ENCODE assay signal across 8 cellular contexts in the genomic region with DNA sequence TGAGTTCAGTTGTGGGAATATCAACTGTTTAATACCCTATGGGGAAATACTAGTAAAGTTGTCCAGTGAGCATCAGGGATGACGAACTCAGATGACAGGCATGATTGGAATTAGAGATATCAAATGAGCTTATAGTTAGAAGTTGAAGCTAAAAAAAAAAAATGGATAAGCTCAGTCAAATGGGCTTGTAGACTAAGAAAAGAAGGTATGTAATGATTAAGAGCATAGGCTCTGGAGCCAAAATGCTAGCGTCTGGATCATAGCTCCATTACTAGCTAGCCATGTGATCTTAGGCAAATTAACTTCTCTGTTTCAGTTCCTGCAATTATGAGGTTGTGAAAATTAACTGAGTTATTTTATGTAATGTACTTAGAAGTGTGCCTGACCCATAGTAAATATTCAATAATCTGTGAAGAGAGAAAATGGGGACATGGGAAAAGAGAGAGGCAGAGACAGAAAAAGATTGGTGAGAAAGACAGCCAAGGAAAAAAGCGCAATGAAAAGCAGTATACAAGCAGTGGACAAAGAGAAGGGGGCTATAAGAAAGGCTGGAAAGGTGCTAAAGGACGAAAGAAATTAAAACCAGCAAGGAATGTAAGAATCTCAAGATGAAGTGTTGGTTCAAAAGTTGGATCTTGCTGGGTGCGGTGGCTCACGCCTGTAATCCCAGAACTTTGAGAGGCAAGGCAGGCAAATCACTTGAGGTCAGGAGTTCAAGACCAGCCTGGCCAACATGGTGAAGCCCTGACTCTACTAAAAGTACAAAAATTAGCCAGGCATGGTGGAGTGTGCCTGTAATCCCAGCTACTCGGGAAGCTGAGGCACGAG.
DNase-seq lines count a peak whose midpoint lies in the region; ATAC-seq, FAIRE-seq and TF ChIP-seq lines count a peak whose summit lies in the region.

No MANE protein-coding gene starts in this region.

- 74% methylated on average over 8 of the region's 8 CpGs for WGBS in mammary epithelial cell (ENCODE audit: low coverage, missing lambda C conversion rate)
- 74 to 85% methylated on average over 5 to 8 of the region's 8 CpGs for WGBS in transverse colon (ENCODE audit: low coverage in 1 of 2), 2 donors
- 84 to 86% (median 84%) methylated on average over 8 of the region's 8 CpGs for WGBS in small intestine, 3 donors

- H4K20me1 ChIP-seq in mammary epithelial cell (ENCODE audit: insufficient read depth, low read length) = no peaks in the 10 kb centered on the region

- peak overlapping the region; percentile 34 for H3K4me2 ChIP-seq in mammary epithelial cell (ENCODE audit: insufficient read depth, low read depth, low read length)

- H3K27me3 ChIP-seq in mammary epithelial cell (ENCODE audit: insufficient read depth, low read length) (no peaks in the 10 kb centered on the region), transverse colon (no peaks in the 10 kb centered on the region), small intestine (ENCODE audit: control insufficient read depth in 2 of 2, insufficient read depth in 2 of 2, low read length in 2 of 2) (no peaks in the 10 kb centered on the region)

- H3K36me3 ChIP-seq in mammary epithelial cell (ENCODE audit: insufficient read depth, low read length) (no peaks in the 10 kb centered on the region), transverse colon (no peaks in the 10 kb centered on the region), small intestine (ENCODE audit: control insufficient read depth in 2 of 2, insufficient read depth in 2 of 2, low read length in 2 of 2) (no peaks in the 10 kb centered on the region)

- dilution Hi-C loops in mammary epithelial cell (cut with HindIII; ENCODE audit: low sequenced_read_pairs) = no loop called here

- H3K9ac ChIP-seq in mammary epithelial cell (ENCODE audit: insufficient read depth, low read length) = no peak overlapping the region

- H3K27ac ChIP-seq in mammary epithelial cell (ENCODE audit: insufficient read depth, low read depth, low read length) (peak overlapping the region; percentile 65), transverse colon (peak overlapping the region; percentile 40 to 63 (median 48)), small intestine (ENCODE audit: low read depth in 1 of 2, low read length in 1 of 2) (peak overlapping the region in 1 of 2 donors; percentile 68)

- in situ Hi-C loops in KBM-7 (cut with MboI; ENCODE audit: low pct_unique_long_range_greater_than_20kb, low sequenced_read_pairs) (no loop called here), mammary epithelial cell (cut with MboI; ENCODE audit: low sequenced_read_pairs in 2 of 2) (no loop called here), transverse colon (cut with MboI; ENCODE audit: low pct_ligation_motif_present in 1 of 4, low pct_unique_long_range_greater_than_20kb in 1 of 4, low sequenced_read_pairs in 3 of 4) (no loop called here)

- DNase-seq in GM12864 (ENCODE audit: low read depth) (peak; percentile 68), KBM-7 (peak; percentile 25), mammary epithelial cell (peak; percentile 92), transverse colon (no peak), NCI-H345 (lab: John Stamatoyannopoulos, UW) (no peak), small intestine (no peak)
- DNase-seq in activated CD8-positive, alpha-beta memory T cell treated with anti-CD3 and anti-CD28 coated beads, Interleukin-2, amount 50 U/mL, for 4 hours = no peak

- peak; percentile 48 for ATAC-seq in GM21717 (IDR thresholded peaks at IDR 0.05; ENCODE audit: unreplicated experiment)

- no peak for TF ChIP-seq EP300 in transverse colon (IDR thresholded peaks at IDR 0.05; ENCODE audit: low read depth)

- FAIRE-seq in small intestine (lab: Jason Lieb, UNC) = no peak

- CTCF ChIA-PET in mammary epithelial cell (lab: Charles Lee; ENCODE audit: low non-redundant PET) = interaction anchor here (0.8 to 1.1 kb wide), 3 partner anchors 95 to 1219 kb away, joined by 3 to 21 read pairs (median 8); partner anchors contain the start of gene SLC39A10

- BruUV-seq in mammary epithelial cell (replicated peaks; lab: Mats Ljungman, UMichigan) = no TSS peak

- TF ChIP-seq POLR2A in transverse colon (IDR thresholded peaks at IDR 0.05) = no peak

- intact Hi-C loops in mammary epithelial cell (cut with micrococcal nuclease) = loop anchor here (1.0 to 5.0 kb wide), 4 partner anchors 27 to 244 kb away; no protein-coding TSS in a partner anchor
- intact Hi-C loops in transverse colon (cut with DNase I; ENCODE audit: low total_unique reads) = no loop called here

- H3K4me3 ChIP-seq in GM12864 (ENCODE audit: low read depth, low read length) (peak overlapping the region; percentile 17; the same call in 1 of the 2 replicates), mammary epithelial cell (replicated peaks in 1 of 3; ENCODE audit: insufficient read depth in 1 of 3, low read depth in 2 of 3, low read length in 3 of 3) (no peak overlapping the region), transverse colon (no peak overlapping the region), small intestine (ENCODE audit: low read depth in 1 of 2, low read length in 2 of 2) (no peak overlapping the region)

- H3K4me1 ChIP-seq in mammary epithelial cell (ENCODE audit: insufficient read depth, low read length) = peaks cover 34% of the 10 kb centered on the region
- H3K4me1 ChIP-seq in transverse colon = peaks cover 0 to 30% (median 6%) of the 10 kb centered on the region in 4 donors
- peaks cover 0 to 8% of the 10 kb centered on the region in 2 donors for H3K4me1 ChIP-seq in small intestine (ENCODE audit: control insufficient read depth in 2 of 2, insufficient read depth in 1 of 2, low read depth in 1 of 2, low read length in 1 of 2)

- no peaks in the 10 kb centered on the region for H3K9me3 ChIP-seq in mammary epithelial cell (replicated peaks; ENCODE audit: insufficient read depth, low read length)
- no peaks in the 10 kb centered on the region for H3K9me3 ChIP-seq in transverse colon
- no peaks in the 10 kb centered on the region for H3K9me3 ChIP-seq in small intestine (ENCODE audit: control insufficient read depth, low read depth)

- no peak for TF ChIP-seq CTCF in GM12864 (IDR thresholded peaks at IDR 0.05; ENCODE audit: low read depth, low read length, missing control alignments)
- TF ChIP-seq CTCF in mammary epithelial cell (conservative IDR thresholded peaks at IDR 0.05 in 1 of 2, IDR thresholded peaks at IDR 0.05 in 1 of 2; ENCODE audit: extremely low read depth in 1 of 2, insufficient read depth in 1 of 2, low read depth in 1 of 2, low read length in 2 of 2) = no peak
- TF ChIP-seq CTCF in transverse colon (IDR thresholded peaks at IDR 0.05) = no peak

- no peaks in the 10 kb centered on the region for H3K79me2 ChIP-seq in mammary epithelial cell (ENCODE audit: insufficient read depth, low read length)

- peak overlapping the region; percentile 31 for H2AFZ ChIP-seq in mammary epithelial cell (ENCODE audit: low read depth, low read length)

Comparison
In these comparisons a context has a peak if more than half of its experiments do, and no peak if none do; other contexts are left out.
1. DNase-seq: peak in GM12864 (single experiment), KBM-7 (single experiment) and mammary epithelial cell (single experiment); none in transverse colon (single experiment), NCI-H345 (single experiment), small intestine (single experiment) and activated CD8-positive, alpha-beta memory T cell treated with anti-CD3 and anti-CD28 coated beads, Interleukin-2, amount 50 U/mL, for 4 hours (single experiment).